In the genomic region with DNA sequence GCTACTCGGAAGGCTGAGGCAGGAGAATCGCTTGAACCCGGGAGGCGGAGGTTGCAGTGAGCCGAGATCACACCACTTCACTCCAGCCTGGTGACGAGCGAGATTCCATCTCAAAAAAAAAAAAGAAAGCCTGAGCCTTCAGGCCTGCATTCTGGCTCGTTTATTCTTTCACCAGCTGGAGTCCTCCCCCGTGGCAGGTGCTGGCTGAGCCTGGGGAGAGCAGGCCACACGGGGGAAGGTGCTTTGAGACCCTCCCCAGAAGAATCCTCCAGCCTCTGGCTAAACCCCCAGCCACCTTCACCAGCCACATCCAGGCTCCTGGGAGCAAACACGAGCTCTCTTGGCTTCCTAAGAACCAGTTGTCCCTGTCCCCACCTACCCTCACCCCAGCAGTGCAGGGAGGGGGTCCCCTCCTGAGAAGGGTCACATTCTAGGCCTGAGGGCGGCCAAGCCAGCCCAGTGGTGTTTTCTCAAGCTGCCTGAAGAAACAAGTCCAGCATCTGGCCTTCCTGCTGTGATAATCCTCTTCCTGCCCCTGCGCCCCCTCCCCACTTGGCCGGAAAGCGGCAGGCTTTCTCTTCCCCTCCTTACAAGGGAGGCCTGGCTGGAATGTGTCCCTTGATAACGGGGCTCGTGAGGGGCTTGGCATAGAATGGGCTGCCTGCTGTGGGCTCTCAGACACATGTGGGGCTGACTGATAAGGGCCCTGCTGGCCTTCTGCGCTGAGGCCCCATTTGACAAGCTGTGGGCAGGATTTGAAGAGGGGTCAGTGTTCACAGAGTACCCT, we compare ENCODE assay signal across 15 cellular contexts. TPM values are rescaled to one million over a fixed set of nuclear protein-coding genes. Genes with fewer than 3 reads are reported as not detected.
DNase-seq lines count a peak whose midpoint lies in the region; ATAC-seq and TF ChIP-seq lines count a peak whose summit lies in the region.
"Had no signal": no experiment of that assay in that cellular context is flagged by ENCODE, and none has a peak within 500 bp of the region (broad histone marks: within the 10 kb centered on the region; RNA-seq: fewer than 3 reads in every experiment).

No MANE protein-coding gene starts in this region.

- no peak overlapping the region for H2BK120ac ChIP-seq in mesenchymal stem cell (ENCODE audit: low read depth, low read length)

- DNase-seq in Caco-2, result peak; percentile 35 to 71
- DNase-seq in NCI-H82 treated with DMSO at 0.1 percent for 48 hours (lab: John Stamatoyannopoulos, UW; ENCODE audit: unreplicated experiment), result peak; percentile 18
- peak; percentile 56 for DNase-seq in glutamatergic neuron
- DNase-seq in mesenchymal stem cell, result no peak
- no peak for DNase-seq in NCI-H2196 (lab: John Stamatoyannopoulos, UW; ENCODE audit: unreplicated experiment)
- no peak for DNase-seq in central memory CD4-positive, alpha-beta T cell
- no peak for DNase-seq in HCEC 1CT
- DNase-seq: activated CD4-positive, CD25-positive, alpha-beta regulatory T cell treated with anti-CD3 and anti-CD28 coated beads, Interleukin-2, amount 50 U/mL, for 72 hours; activated T-cell treated with anti-CD3 and anti-CD28 coated beads, Interleukin-2, amount 50 U/mL, for 72 hours; AML-193; EL; NCI-H526 had no signal

- peak overlapping the region in 1 of 2 experiments; percentile 26 for H3K4ac ChIP-seq in mesenchymal stem cell (ENCODE audit: low read depth in 1 of 2, low read length in 2 of 2)

- no peak overlapping the region for H3K23ac ChIP-seq in mesenchymal stem cell (ENCODE audit: low read length in 2 of 2)

- H2AK5ac ChIP-seq in mesenchymal stem cell (ENCODE audit: low read length, severe bottlenecking), result no peak overlapping the region

- H3K4me1 Mint-ChIP-seq in Caco-2 (ENCODE audit: low read depth, unreplicated experiment), result no peaks in the 10 kb centered on the region
- H3K4me1 Mint-ChIP-seq in glutamatergic neuron (ENCODE audit: low read depth, unreplicated experiment), result peaks cover 12% of the 10 kb centered on the region

- H3K9me3 ChIP-seq in Caco-2 (no peaks in the 10 kb centered on the region), mesenchymal stem cell (ENCODE audit: control insufficient read depth, low read length) (no peaks in the 10 kb centered on the region)

- H3K4me1 ChIP-seq in Caco-2 (peaks cover 6% of the 10 kb centered on the region; the same call in 1 of the 2 replicates), mesenchymal stem cell (ENCODE audit: control insufficient read depth, insufficient read depth, low read depth, low read length) (peaks cover 10% of the 10 kb centered on the region)

- H3K27me3 ChIP-seq in Caco-2 (replicated peaks; ENCODE audit: control insufficient read depth, insufficient read depth, low read length) (no peaks in the 10 kb centered on the region), mesenchymal stem cell (ENCODE audit: control insufficient read depth in 1 of 2, insufficient read depth in 1 of 2, low read length in 2 of 2) (peaks cover 6 to 20% of the 10 kb centered on the region in 2 experiments)

- H3K9me3 Mint-ChIP-seq in Caco-2 (ENCODE audit: unreplicated experiment), result no peaks in the 10 kb centered on the region
- peaks cover 6% of the 10 kb centered on the region for H3K9me3 Mint-ChIP-seq in glutamatergic neuron (ENCODE audit: unreplicated experiment)
- H3K9me3 Mint-ChIP-seq: activated T-cell treated with anti-CD3 and anti-CD28 coated beads, Interleukin-2, amount 50 U/mL, for 72 hours; natural killer cell treated with Interleukin-12 subunit alpha and Interleukin-12 subunit beta and Interleukin-15 and Interleukin-18, amount 100 ng/mL, for 72 hours had no signal

- no peak overlapping the region for H3K27ac ChIP-seq in mesenchymal stem cell (ENCODE audit: low read length, poor library complexity, severe bottlenecking)
- H3K27ac ChIP-seq: HL-60 had no signal

- no peak overlapping the region for H3K4me2 ChIP-seq in mesenchymal stem cell (ENCODE audit: low read length, poor library complexity, severe bottlenecking)

- H3K79me1 ChIP-seq in mesenchymal stem cell (replicated peaks; ENCODE audit: low read length, poor library complexity, severe bottlenecking), result no peaks in the 10 kb centered on the region

- intact Hi-C loops in Caco-2 (cut with micrococcal nuclease; ENCODE audit: unreplicated experiment), result loop anchor here (10.0 kb wide), 1 partner anchor 96 kb away; no protein-coding TSS in a partner anchor

- H3K36me3 ChIP-seq in Caco-2 (ENCODE audit: control insufficient read depth, insufficient read depth, low read length), result no peaks in the 10 kb centered on the region
- H3K36me3 ChIP-seq in mesenchymal stem cell (ENCODE audit: control insufficient read depth in 1 of 2, insufficient read depth in 2 of 2, low read depth in 1 of 2, low read length in 2 of 2), result no peaks in the 10 kb centered on the region

- H3K18ac ChIP-seq in mesenchymal stem cell (ENCODE audit: low read depth in 1 of 2, low read length in 2 of 2), result peak overlapping the region in 1 of 2 experiments; percentile 66

- H3K14ac ChIP-seq in mesenchymal stem cell (ENCODE audit: low read length in 2 of 2), result no peak overlapping the region

- POLR2A ChIA-PET in Caco-2 (lab: Charles Lee), result no interaction called here

- TF ChIP-seq CTCF in Caco-2 (IDR thresholded peaks at IDR 0.05; ENCODE audit: insufficient read depth in 1 of 2, low read depth in 1 of 2, low read length in 1 of 2, severe bottlenecking in 1 of 2, unreplicated experiment in 1 of 2), result no peak
- TF ChIP-seq CTCF in glutamatergic neuron (IDR thresholded peaks at IDR 0.05; ENCODE audit: partially characterized antibody, unreplicated experiment), result no peak

- no peak overlapping the region for H2BK5ac ChIP-seq in mesenchymal stem cell (ENCODE audit: low read depth, low read length, poor library complexity, severe bottlenecking)

- BruUV-seq in Caco-2 (replicated peaks; lab: Mats Ljungman, UMichigan), result no TSS peak

- H3K36me3 Mint-ChIP-seq in Caco-2 (ENCODE audit: insufficient read depth, unreplicated experiment) (no peaks in the 10 kb centered on the region), glutamatergic neuron (ENCODE audit: unreplicated experiment) (no peaks in the 10 kb centered on the region)
- H3K36me3 Mint-ChIP-seq: natural killer cell treated with Interleukin-12 subunit alpha and Interleukin-12 subunit beta and Interleukin-15 and Interleukin-18, amount 100 ng/mL, for 72 hours had no signal

- WGBS in mesenchymal stem cell, result 56% methylated on average over 18 of the region's 18 CpGs

- ATAC-seq in GM21367 (IDR thresholded peaks at IDR 0.05; ENCODE audit: unreplicated experiment), result no peak
- ATAC-seq: activated T-cell treated with anti-CD3 and anti-CD28 coated beads, Interleukin-2, amount 50 U/mL, for 72 hours; natural killer cell treated with Interleukin-12 subunit alpha and Interleukin-12 subunit beta and Interleukin-15 and Interleukin-18, amount 100 ng/mL, for 72 hours had no signal

- H3K27ac Mint-ChIP-seq in Caco-2 (ENCODE audit: unreplicated experiment), result peak overlapping the region; percentile 49
- H3K27ac Mint-ChIP-seq in glutamatergic neuron (ENCODE audit: unreplicated experiment), result peak overlapping the region; percentile 82
- H3K27ac Mint-ChIP-seq: activated T-cell treated with anti-CD3 and anti-CD28 coated beads, Interleukin-2, amount 50 U/mL, for 72 hours; natural killer cell treated with Interleukin-12 subunit alpha and Interleukin-12 subunit beta and Interleukin-15 and Interleukin-18, amount 100 ng/mL, for 72 hours had no signal

- no peak overlapping the region for H2BK15ac ChIP-seq in mesenchymal stem cell (ENCODE audit: low read depth, poor library complexity, severe bottlenecking)

- H3K9ac ChIP-seq in mesenchymal stem cell (ENCODE audit: low read length), result no peak overlapping the region

- H2AFZ ChIP-seq in mesenchymal stem cell (ENCODE audit: low read depth, low read length), result peak overlapping the region; percentile 3

- CTCF ChIA-PET in Caco-2 (lab: Charles Lee), result no interaction called here

- H4K8ac ChIP-seq in mesenchymal stem cell (ENCODE audit: low read length), result peak overlapping the region; percentile 57

- H2BK12ac ChIP-seq in mesenchymal stem cell (ENCODE audit: low read length in 2 of 2), result peak overlapping the region in 1 of 2 experiments; percentile 90

- no peak overlapping the region for H3K4me3 ChIP-seq in Caco-2 (ENCODE audit: low read depth, low read length)
- no peak overlapping the region for H3K4me3 ChIP-seq in mesenchymal stem cell (ENCODE audit: insufficient read depth in 1 of 2, low read depth in 1 of 2, low read length in 2 of 2)

- H3K4me3 Mint-ChIP-seq in Caco-2 (ENCODE audit: unreplicated experiment), result no peak overlapping the region
- no peak overlapping the region for H3K4me3 Mint-ChIP-seq in glutamatergic neuron (ENCODE audit: unreplicated experiment)
- H3K4me3 Mint-ChIP-seq: activated T-cell treated with anti-CD3 and anti-CD28 coated beads, Interleukin-2, amount 50 U/mL, for 72 hours; natural killer cell treated with Interleukin-12 subunit alpha and Interleukin-12 subunit beta and Interleukin-15 and Interleukin-18, amount 100 ng/mL, for 72 hours had no signal

- H3K27me3 Mint-ChIP-seq in Caco-2 (ENCODE audit: insufficient read depth, unreplicated experiment), result no peaks in the 10 kb centered on the region
- H3K27me3 Mint-ChIP-seq in glutamatergic neuron (ENCODE audit: unreplicated experiment), result peaks cover 3% of the 10 kb centered on the region

- peak overlapping the region; percentile 28 for H4K91ac ChIP-seq in mesenchymal stem cell (ENCODE audit: low read length)

RNA-seq across cellular contexts. Expression of gene PLPP7, which starts 41.5 kb away (rescaled TPM):
- total RNA-seq in Caco-2 (2022) (0.11 TPM in 1 of 2 replicates, not detected in the other), glutamatergic neuron (ENCODE audit: unreplicated experiment) (17.3 TPM)
- 0.17 TPM for polyA plus RNA-seq in mesenchymal stem cell (2013, experiment 1 of 2)
- 0.14 TPM for polyA plus RNA-seq in mesenchymal stem cell (2013, experiment 2 of 2)

RNA-seq across cellular contexts. Expression of gene FAM78A, which starts 54.7 kb away (rescaled TPM):
- 0.70 and 0.88 TPM in 2 replicates for total RNA-seq in Caco-2 (2022)
- total RNA-seq in glutamatergic neuron (ENCODE audit: unreplicated experiment), result 14.9 TPM
- polyA plus RNA-seq in mesenchymal stem cell (2013, experiment 1 of 2), result 0.72 TPM
- polyA plus RNA-seq in mesenchymal stem cell (2013, experiment 2 of 2), result 0.75 TPM

Comparison
In these comparisons a context has a peak if more than half of its experiments do, and no peak if none do; other contexts are left out.
1. DNase-seq: peak in Caco-2 (2 of 2), NCI-H82 treated with DMSO at 0.1 percent for 48 hours (single experiment) and glutamatergic neuron (single experiment); none in mesenchymal stem cell (single experiment), NCI-H2196 (single experiment), central memory CD4-positive, alpha-beta T cell (single experiment) and HCEC 1CT (single experiment).
2. RNA of gene PLPP7, which starts 41.5 kb away (total RNA-seq): 17.3 TPM in glutamatergic neuron (single experiment); 0.11 TPM in Caco-2; every median in the first group is over 10 times any median in the second.